In genomic region chr12:15684896-15685658, GRCh38 we compare ENCODE assay signal across 18 cellular contexts.
DNase-seq lines count a peak whose midpoint lies in the region; ATAC-seq, FAIRE-seq and TF ChIP-seq lines count a peak whose summit lies in the region.
"Had no signal": no experiment of that assay in that cellular context is flagged by ENCODE, and none has a peak within 500 bp of the region (broad histone marks: within the 10 kb centered on the region; RNA-seq: fewer than 3 reads in every experiment).

No MANE protein-coding gene starts in this region.

- ATAC-seq in T-cell (replicated peaks in 1 of 4): no peak
- ATAC-seq in HG03460 (IDR thresholded peaks at IDR 0.05; ENCODE audit: unreplicated experiment): no peak
- ATAC-seq: A549, GM23338 had no signal

- intact Hi-C loops in kidney (cut with DNase I): no loop called here

- peaks cover 9% of the 10 kb centered on the region for H3K36me3 ChIP-seq in MG63
- H3K36me3 ChIP-seq in osteoblast (ENCODE audit: insufficient read depth, low read length): peaks cover 8% of the 10 kb centered on the region
- no peaks in the 10 kb centered on the region for H3K36me3 ChIP-seq in kidney (ENCODE audit: control insufficient read depth in 1 of 2, insufficient read depth in 2 of 2, low read length in 2 of 2)

- H3K4me1 Mint-ChIP-seq in chondrocyte (ENCODE audit: low read depth) (peaks cover 72% of the 10 kb centered on the region), T-cell (no peaks in the 10 kb centered on the region)
- H3K4me1 Mint-ChIP-seq: CD4-positive, CD25-positive, alpha-beta regulatory T cell had no signal

- no peaks in the 10 kb centered on the region for H4K20me1 ChIP-seq in osteoblast (ENCODE audit: insufficient read depth, low read length)

- H3K9me3 ChIP-seq in MG63: no peaks in the 10 kb centered on the region
- H3K9me3 ChIP-seq in osteoblast (ENCODE audit: low read depth, low read length): no peaks in the 10 kb centered on the region
- no peaks in the 10 kb centered on the region for H3K9me3 ChIP-seq in kidney (ENCODE audit: control insufficient read depth in 1 of 2, low read length in 2 of 2)
- H3K9me3 ChIP-seq: A549 had no signal

- H3K36me3 Mint-ChIP-seq in chondrocyte (ENCODE audit: low read depth): peaks cover 5% of the 10 kb centered on the region
- H3K36me3 Mint-ChIP-seq in T-cell: no peaks in the 10 kb centered on the region
- H3K36me3 Mint-ChIP-seq: CD4-positive, CD25-positive, alpha-beta regulatory T cell had no signal

- peaks cover 87% of the 10 kb centered on the region for H3K79me2 ChIP-seq in osteoblast (ENCODE audit: insufficient read depth, low read length)

- no peak for TF ChIP-seq CTCF in chondrocyte (IDR thresholded peaks at IDR 0.05)
- no peak for TF ChIP-seq CTCF in osteoblast (IDR thresholded peaks at IDR 0.05; ENCODE audit: extremely low read depth, low read depth, low read length)
- no peak for TF ChIP-seq CTCF in kidney (IDR thresholded peaks at IDR 0.05; ENCODE audit: borderline replicate concordance, extremely low read depth, insufficient read depth)

- FAIRE-seq in kidney (lab: Jason Lieb, UNC): no peak
- FAIRE-seq: G401.6, GM12892, GM19239 had no signal

- H3K27me3 Mint-ChIP-seq in chondrocyte (ENCODE audit: low read depth) (no peaks in the 10 kb centered on the region), T-cell (peaks cover 0 to 9% of the 10 kb centered on the region in 2 donors)

- H3K27ac Mint-ChIP-seq in chondrocyte (ENCODE audit: unreplicated experiment) (peak overlapping the region; percentile 49), T-cell (no peak overlapping the region)
- H3K27ac Mint-ChIP-seq: CD4-positive, CD25-positive, alpha-beta regulatory T cell; GM23338 had no signal

- no peaks in the 10 kb centered on the region for H3K9me3 Mint-ChIP-seq in chondrocyte (ENCODE audit: low read depth)
- H3K9me3 Mint-ChIP-seq in T-cell: no peaks in the 10 kb centered on the region
- H3K9me3 Mint-ChIP-seq: CD4-positive, CD25-positive, alpha-beta regulatory T cell; GM23338 had no signal

- no peak overlapping the region for H3K4me3 Mint-ChIP-seq in chondrocyte (ENCODE audit: unreplicated experiment)
- no peak overlapping the region for H3K4me3 Mint-ChIP-seq in T-cell
- H3K4me3 Mint-ChIP-seq: CD4-positive, CD25-positive, alpha-beta regulatory T cell; GM23338 had no signal

- peak overlapping the region; percentile 42 for H3K27ac ChIP-seq in osteoblast (ENCODE audit: low read depth, low read length)
- H3K27ac ChIP-seq in kidney (ENCODE audit: low read depth in 2 of 2, low read length in 2 of 2): no peak overlapping the region
- H3K27ac ChIP-seq: A549 had no signal

- no peaks in the 10 kb centered on the region for H3K27me3 ChIP-seq in MG63
- no peaks in the 10 kb centered on the region for H3K27me3 ChIP-seq in osteoblast (ENCODE audit: insufficient read depth, low read length)

- peak; percentile 14 for DNase-seq in AG20443 (ENCODE audit: low spot score)
- DNase-seq in MG63: no peak
- DNase-seq in chondrocyte (ENCODE audit: low spot score): no peak
- no peak for DNase-seq in osteoblast (ENCODE audit: insufficient read length, low spot score, missing footprints)
- no peak for DNase-seq in NCI-H1436 (lab: John Stamatoyannopoulos, UW)
- DNase-seq in kidney: no peak
- no peak for DNase-seq in T-cell
- DNase-seq: Calu3; CD4-positive, CD25-positive, alpha-beta regulatory T cell; NCI-H2029 treated with DMSO at 0.1 percent for 48 hours; NCI-H2227 treated with DMSO at 0.1 percent for 48 hours; NCI-H526 treated with DMSO at 0.1 percent for 48 hours had no signal

- H3K9ac ChIP-seq in kidney (ENCODE audit: low read length in 2 of 2): no peak overlapping the region

- H3K4me2 ChIP-seq in osteoblast (ENCODE audit: insufficient read depth, low read length): peak overlapping the region; percentile 3
- H3K4me2 ChIP-seq: A549, GM23338 had no signal

- CTCF ChIA-PET in T-cell (lab: Charles Lee): interaction anchor here in 1 of 2 donors (1.5 kb wide), 1 partner anchor 11 kb away, joined by 3 read pairs; no protein-coding TSS in a partner anchor

- peak overlapping the region; percentile 10; the same call in 1 of the 2 replicates for H3K4me3 ChIP-seq in MG63
- H3K4me3 ChIP-seq in osteoblast (ENCODE audit: insufficient read depth, low read length): no peak overlapping the region
- H3K4me3 ChIP-seq in kidney (ENCODE audit: low read length in 2 of 2): no peak overlapping the region
- H3K4me3 ChIP-seq: A549, GM23338 had no signal

- H2AFZ ChIP-seq in osteoblast (ENCODE audit: low read length): no peak overlapping the region
- H2AFZ ChIP-seq: GM23338 had no signal

- POLR2A ChIA-PET in T-cell (lab: Charles Lee): interaction anchor here in 1 of 2 donors (0.6 kb wide), 1 partner anchor 68 kb away, joined by 3 read pairs; no protein-coding TSS in a partner anchor

- H3K4me1 ChIP-seq in osteoblast (ENCODE audit: insufficient read depth, low read length) (peaks cover 50% of the 10 kb centered on the region), kidney (ENCODE audit: control insufficient read depth in 1 of 2, insufficient read depth in 1 of 2, low read depth in 1 of 2, low read length in 2 of 2) (peaks cover 0 to 6% of the 10 kb centered on the region in 2 donors)
